12 cellular contexts compared by ENCODE assay signal in the genomic region with DNA sequence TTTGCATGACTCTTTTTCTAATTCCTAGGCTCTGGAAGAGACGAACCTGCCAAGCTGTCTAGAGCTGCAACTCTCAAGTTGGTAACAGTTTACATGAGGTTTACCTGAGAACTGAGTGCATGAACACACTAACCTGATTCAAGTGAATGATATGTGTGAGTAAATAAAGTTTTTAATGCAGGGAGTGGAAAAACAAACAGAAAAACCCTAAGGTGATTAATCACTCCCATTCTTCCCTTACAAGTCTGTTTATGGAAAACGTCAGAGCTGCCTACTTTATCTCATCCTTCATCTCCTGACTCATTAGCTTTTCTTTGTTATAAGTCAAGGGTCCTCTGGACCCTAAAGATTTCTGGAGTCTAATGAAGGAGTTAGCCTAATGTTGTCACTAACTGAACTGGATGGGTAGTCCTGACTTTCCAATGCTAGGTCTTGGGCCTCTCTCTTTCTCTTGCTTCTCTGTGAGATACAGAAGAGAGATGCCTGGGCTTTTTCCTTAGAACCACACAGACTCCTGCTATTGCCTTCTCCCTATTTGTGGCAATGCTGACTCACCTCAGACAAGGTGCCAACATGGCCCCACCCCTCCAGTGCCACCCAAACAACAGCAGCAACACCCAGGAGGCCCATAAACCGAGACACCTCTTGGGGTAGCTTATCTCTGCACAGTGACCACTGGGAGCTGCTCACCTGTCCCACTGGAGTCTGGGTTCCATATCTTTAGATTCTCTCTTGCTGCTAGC.
DNase-seq lines count a peak whose midpoint lies in the region; ATAC-seq and TF ChIP-seq lines count a peak whose summit lies in the region.
"Had no signal": no experiment of that assay in that cellular context is flagged by ENCODE, and none has a peak within 500 bp of the region (broad histone marks: within the 10 kb centered on the region; RNA-seq: fewer than 3 reads in every experiment).

No MANE protein-coding gene starts in this region.

- intact Hi-C loops in MCF 10A (cut with micrococcal nuclease) = no loop called here
- intact Hi-C loops in breast epithelium (cut with DNase I; ENCODE audit: low total_unique reads) = loop anchor here (5.0 kb wide), 1 partner anchor 538 kb away; no protein-coding TSS in a partner anchor
- intact Hi-C loops in esophagus squamous epithelium (cut with DNase I) = no loop called here

- peaks cover 20% of the 10 kb centered on the region for H3K4me1 Mint-ChIP-seq in MCF 10A (ENCODE audit: insufficient read depth, unreplicated experiment)
- H3K4me1 Mint-ChIP-seq in natural killer cell treated with Interleukin-12 subunit alpha and Interleukin-12 subunit beta and Interleukin-15 and Interleukin-18, amount 100 ng/mL, for 72 hours (ENCODE audit: low read depth in 2 of 2) = no peaks in the 10 kb centered on the region
- H3K4me1 Mint-ChIP-seq: activated naive CD8-positive, alpha-beta T cell treated with anti-CD3 and anti-CD28 coated beads, Interleukin-2, amount 10 ng/mL, durations not matched to agents 7 days and 5 days had no signal

- H3K27me3 ChIP-seq in breast epithelium (no peaks in the 10 kb centered on the region), esophagus squamous epithelium (peaks cover 0 to 31% (median 0%) of the 10 kb centered on the region in 4 donors)

- H3K27ac Mint-ChIP-seq in MCF 10A (ENCODE audit: low read depth, unreplicated experiment) = peak overlapping the region; percentile 82
- no peak overlapping the region for H3K27ac Mint-ChIP-seq in natural killer cell treated with Interleukin-12 subunit alpha and Interleukin-12 subunit beta and Interleukin-15 and Interleukin-18, amount 100 ng/mL, for 72 hours
- H3K27ac Mint-ChIP-seq: activated naive CD8-positive, alpha-beta T cell treated with anti-CD3 and anti-CD28 coated beads, Interleukin-2, amount 10 ng/mL, durations not matched to agents 7 days and 5 days had no signal

- peak overlapping the region; percentile 8 for H3K4me3 Mint-ChIP-seq in MCF 10A (ENCODE audit: unreplicated experiment)
- H3K4me3 Mint-ChIP-seq in natural killer cell treated with Interleukin-12 subunit alpha and Interleukin-12 subunit beta and Interleukin-15 and Interleukin-18, amount 100 ng/mL, for 72 hours = no peak overlapping the region
- H3K4me3 Mint-ChIP-seq: activated naive CD8-positive, alpha-beta T cell treated with anti-CD3 and anti-CD28 coated beads, Interleukin-2, amount 10 ng/mL, durations not matched to agents 7 days and 5 days had no signal

- 24 to 34% methylated on average over 3 of the region's 3 CpGs for WGBS in esophagus squamous epithelium, 2 donors

- no peaks in the 10 kb centered on the region for H3K36me3 Mint-ChIP-seq in MCF 10A (ENCODE audit: insufficient read depth, unreplicated experiment)
- H3K36me3 Mint-ChIP-seq in natural killer cell treated with Interleukin-12 subunit alpha and Interleukin-12 subunit beta and Interleukin-15 and Interleukin-18, amount 100 ng/mL, for 72 hours = no peaks in the 10 kb centered on the region
- H3K36me3 Mint-ChIP-seq: activated naive CD8-positive, alpha-beta T cell treated with anti-CD3 and anti-CD28 coated beads, Interleukin-2, amount 10 ng/mL, durations not matched to agents 7 days and 5 days had no signal

- H3K9me3 Mint-ChIP-seq in MCF 10A (ENCODE audit: unreplicated experiment) = no peaks in the 10 kb centered on the region
- peaks cover 3% of the 10 kb centered on the region for H3K9me3 Mint-ChIP-seq in natural killer cell treated with Interleukin-12 subunit alpha and Interleukin-12 subunit beta and Interleukin-15 and Interleukin-18, amount 100 ng/mL, for 72 hours
- H3K9me3 Mint-ChIP-seq: activated naive CD8-positive, alpha-beta T cell treated with anti-CD3 and anti-CD28 coated beads, Interleukin-2, amount 10 ng/mL, durations not matched to agents 7 days and 5 days had no signal

- H3K9me3 ChIP-seq in breast epithelium (no peaks in the 10 kb centered on the region), esophagus squamous epithelium (no peaks in the 10 kb centered on the region)

- POLR2A ChIA-PET in MCF 10A (lab: Yijun Ruan, JAX) = interaction anchor here (0.6 to 1.5 kb wide), 3 partner anchors 63 to 326 kb away, joined by 3 to 4 read pairs (median 3); no protein-coding TSS in a partner anchor

- no peaks in the 10 kb centered on the region for H3K36me3 ChIP-seq in breast epithelium
- H3K36me3 ChIP-seq in esophagus squamous epithelium = no peaks in the 10 kb centered on the region

- no peak overlapping the region for H3K27ac ChIP-seq in breast epithelium
- peak overlapping the region; percentile 8 to 52 (median 38) for H3K27ac ChIP-seq in esophagus squamous epithelium
- H3K27ac ChIP-seq: HL-60 had no signal

- H3K4me3 ChIP-seq in breast epithelium = no peak overlapping the region
- no peak overlapping the region for H3K4me3 ChIP-seq in esophagus squamous epithelium

- no peaks in the 10 kb centered on the region for H3K27me3 Mint-ChIP-seq in MCF 10A (ENCODE audit: insufficient read depth, unreplicated experiment)
- H3K27me3 Mint-ChIP-seq in natural killer cell treated with Interleukin-12 subunit alpha and Interleukin-12 subunit beta and Interleukin-15 and Interleukin-18, amount 100 ng/mL, for 72 hours = peaks cover 0 to 5% of the 10 kb centered on the region in 2 donors
- H3K27me3 Mint-ChIP-seq: activated naive CD8-positive, alpha-beta T cell treated with anti-CD3 and anti-CD28 coated beads, Interleukin-2, amount 10 ng/mL, durations not matched to agents 7 days and 5 days had no signal

- TF ChIP-seq CTCF in MCF 10A (IDR thresholded peaks at IDR 0.05; ENCODE audit: unreplicated experiment) = no peak
- TF ChIP-seq CTCF in breast epithelium (IDR thresholded peaks at IDR 0.05) = no peak
- TF ChIP-seq CTCF in esophagus squamous epithelium (IDR thresholded peaks at IDR 0.05) = no peak

- TF ChIP-seq POLR2A in breast epithelium (IDR thresholded peaks at IDR 0.05) = no peak
- no peak for TF ChIP-seq POLR2A in esophagus squamous epithelium (IDR thresholded peaks at IDR 0.05)

- ATAC-seq in natural killer cell treated with Interleukin-12 subunit alpha and Interleukin-12 subunit beta and Interleukin-15 and Interleukin-18, amount 100 ng/mL, for 72 hours = no peak

- H3K4me1 ChIP-seq in breast epithelium (no peaks in the 10 kb centered on the region), esophagus squamous epithelium (peaks cover 0 to 11% (median 8%) of the 10 kb centered on the region in 3 donors)

- CTCF ChIA-PET in MCF 10A (lab: Yijun Ruan, JAX) = interaction anchor here (0.7 to 1.1 kb wide), 2 partner anchors 9 to 1769 kb away, joined by 3 read pairs; no protein-coding TSS in a partner anchor

- BruUV-seq in MCF 10A (replicated peaks; lab: Mats Ljungman, UMichigan) = no TSS peak

- DNase-seq in MCF 10A (ENCODE audit: unreplicated experiment) (peak; percentile 40), breast epithelium (ENCODE audit: low spot score in 2 of 2) (no peak), NCI-H226 (peak; percentile 41), esophagus squamous epithelium (lab: John Stamatoyannopoulos, UW) (no peak), NOMO-1 (lab: John Stamatoyannopoulos, UW; ENCODE audit: unreplicated experiment in 2 of 2) (no peak)
- no peak for DNase-seq in natural killer cell treated with Interleukin-12 subunit alpha and Interleukin-12 subunit beta and Interleukin-15 and Interleukin-18, amount 100 ng/mL, for 72 hours (ENCODE audit: low spot score)
- DNase-seq in activated CD4-positive, CD25-positive, alpha-beta regulatory T cell (lab: John Stamatoyannopoulos, UW) = no peak
- DNase-seq in stimulated activated CD4-positive, alpha-beta T cell treated with anti-CD3 and anti-CD28 coated beads, Interleukin-1b, Interleukin-23, amount 100 ng/mL, for 48 hours = no peak
- DNase-seq: activated naive CD8-positive, alpha-beta T cell treated with anti-CD3 and anti-CD28 coated beads, Interleukin-2, amount 10 ng/mL, durations not matched to agents 7 days and 5 days; cortex of kidney; MM.1S had no signal

Comparison
In these comparisons a context has a peak if more than half of its experiments do, and no peak if none do; other contexts are left out.
1. DNase-seq: peak in MCF 10A (single experiment) and NCI-H226 (single experiment); none in breast epithelium (0 of 2), esophagus squamous epithelium (single experiment), NOMO-1 (0 of 2), natural killer cell treated with Interleukin-12 subunit alpha and Interleukin-12 subunit beta and Interleukin-15 and Interleukin-18, amount 100 ng/mL, for 72 hours (single experiment), activated CD4-positive, CD25-positive, alpha-beta regulatory T cell (0 of 4) and stimulated activated CD4-positive, alpha-beta T cell treated with anti-CD3 and anti-CD28 coated beads, Interleukin-1b, Interleukin-23, amount 100 ng/mL, for 48 hours (single experiment).
2. H3K27ac ChIP-seq: peak in esophagus squamous epithelium (4 of 4); none in breast epithelium (0 of 2).